Comparison of ENCODE assay signal across 2 cellular contexts in genomic region chr5:41707853-41708603, GRCh38.
TF ChIP-seq lines count a peak whose summit lies in the region.

No MANE protein-coding gene starts in this region.

TF ChIP-seq in GM23338, 12 proteins besides CTCF, POLR2A, EP300 and RAD21 (continued from another document):
- TF ChIP-seq, protein P1, sequence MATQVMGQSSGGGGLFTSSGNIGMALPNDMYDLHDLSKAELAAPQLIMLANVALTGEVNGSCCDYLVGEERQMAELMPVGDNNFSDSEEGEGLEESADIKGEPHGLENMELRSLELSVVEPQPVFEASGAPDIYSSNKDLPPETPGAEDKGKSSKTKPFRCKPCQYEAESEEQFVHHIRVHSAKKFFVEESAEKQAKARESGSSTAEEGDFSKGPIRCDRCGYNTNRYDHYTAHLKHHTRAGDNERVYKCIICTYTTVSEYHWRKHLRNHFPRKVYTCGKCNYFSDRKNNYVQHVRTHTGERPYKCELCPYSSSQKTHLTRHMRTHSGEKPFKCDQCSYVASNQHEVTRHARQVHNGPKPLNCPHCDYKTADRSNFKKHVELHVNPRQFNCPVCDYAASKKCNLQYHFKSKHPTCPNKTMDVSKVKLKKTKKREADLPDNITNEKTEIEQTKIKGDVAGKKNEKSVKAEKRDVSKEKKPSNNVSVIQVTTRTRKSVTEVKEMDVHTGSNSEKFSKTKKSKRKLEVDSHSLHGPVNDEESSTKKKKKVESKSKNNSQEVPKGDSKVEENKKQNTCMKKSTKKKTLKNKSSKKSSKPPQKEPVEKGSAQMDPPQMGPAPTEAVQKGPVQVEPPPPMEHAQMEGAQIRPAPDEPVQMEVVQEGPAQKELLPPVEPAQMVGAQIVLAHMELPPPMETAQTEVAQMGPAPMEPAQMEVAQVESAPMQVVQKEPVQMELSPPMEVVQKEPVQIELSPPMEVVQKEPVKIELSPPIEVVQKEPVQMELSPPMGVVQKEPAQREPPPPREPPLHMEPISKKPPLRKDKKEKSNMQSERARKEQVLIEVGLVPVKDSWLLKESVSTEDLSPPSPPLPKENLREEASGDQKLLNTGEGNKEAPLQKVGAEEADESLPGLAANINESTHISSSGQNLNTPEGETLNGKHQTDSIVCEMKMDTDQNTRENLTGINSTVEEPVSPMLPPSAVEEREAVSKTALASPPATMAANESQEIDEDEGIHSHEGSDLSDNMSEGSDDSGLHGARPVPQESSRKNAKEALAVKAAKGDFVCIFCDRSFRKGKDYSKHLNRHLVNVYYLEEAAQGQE (IDR thresholded peaks at IDR 0.05; ENCODE audit: unreplicated experiment): no peak
- TF ChIP-seq EZH2 (IDR thresholded peaks at IDR 0.05; ENCODE audit: low read depth, unreplicated experiment) (no peak), ZNF331 (CRISPR knock-in tag; IDR thresholded peaks at IDR 0.05; ENCODE audit: low read depth) (no peak), POLR2AphosphoS5 (IDR thresholded peaks at IDR 0.05; ENCODE audit: low read depth) (no peak), JUNB (IDR thresholded peaks at IDR 0.05; ENCODE audit: unreplicated experiment) (no peak), ZNF114 (CRISPR knock-in tag; IDR thresholded peaks at IDR 0.05) (no peak), STAT1 (IDR thresholded peaks at IDR 0.05; ENCODE audit: unreplicated experiment) (no peak)
- TF ChIP-seq, protein P2, sequence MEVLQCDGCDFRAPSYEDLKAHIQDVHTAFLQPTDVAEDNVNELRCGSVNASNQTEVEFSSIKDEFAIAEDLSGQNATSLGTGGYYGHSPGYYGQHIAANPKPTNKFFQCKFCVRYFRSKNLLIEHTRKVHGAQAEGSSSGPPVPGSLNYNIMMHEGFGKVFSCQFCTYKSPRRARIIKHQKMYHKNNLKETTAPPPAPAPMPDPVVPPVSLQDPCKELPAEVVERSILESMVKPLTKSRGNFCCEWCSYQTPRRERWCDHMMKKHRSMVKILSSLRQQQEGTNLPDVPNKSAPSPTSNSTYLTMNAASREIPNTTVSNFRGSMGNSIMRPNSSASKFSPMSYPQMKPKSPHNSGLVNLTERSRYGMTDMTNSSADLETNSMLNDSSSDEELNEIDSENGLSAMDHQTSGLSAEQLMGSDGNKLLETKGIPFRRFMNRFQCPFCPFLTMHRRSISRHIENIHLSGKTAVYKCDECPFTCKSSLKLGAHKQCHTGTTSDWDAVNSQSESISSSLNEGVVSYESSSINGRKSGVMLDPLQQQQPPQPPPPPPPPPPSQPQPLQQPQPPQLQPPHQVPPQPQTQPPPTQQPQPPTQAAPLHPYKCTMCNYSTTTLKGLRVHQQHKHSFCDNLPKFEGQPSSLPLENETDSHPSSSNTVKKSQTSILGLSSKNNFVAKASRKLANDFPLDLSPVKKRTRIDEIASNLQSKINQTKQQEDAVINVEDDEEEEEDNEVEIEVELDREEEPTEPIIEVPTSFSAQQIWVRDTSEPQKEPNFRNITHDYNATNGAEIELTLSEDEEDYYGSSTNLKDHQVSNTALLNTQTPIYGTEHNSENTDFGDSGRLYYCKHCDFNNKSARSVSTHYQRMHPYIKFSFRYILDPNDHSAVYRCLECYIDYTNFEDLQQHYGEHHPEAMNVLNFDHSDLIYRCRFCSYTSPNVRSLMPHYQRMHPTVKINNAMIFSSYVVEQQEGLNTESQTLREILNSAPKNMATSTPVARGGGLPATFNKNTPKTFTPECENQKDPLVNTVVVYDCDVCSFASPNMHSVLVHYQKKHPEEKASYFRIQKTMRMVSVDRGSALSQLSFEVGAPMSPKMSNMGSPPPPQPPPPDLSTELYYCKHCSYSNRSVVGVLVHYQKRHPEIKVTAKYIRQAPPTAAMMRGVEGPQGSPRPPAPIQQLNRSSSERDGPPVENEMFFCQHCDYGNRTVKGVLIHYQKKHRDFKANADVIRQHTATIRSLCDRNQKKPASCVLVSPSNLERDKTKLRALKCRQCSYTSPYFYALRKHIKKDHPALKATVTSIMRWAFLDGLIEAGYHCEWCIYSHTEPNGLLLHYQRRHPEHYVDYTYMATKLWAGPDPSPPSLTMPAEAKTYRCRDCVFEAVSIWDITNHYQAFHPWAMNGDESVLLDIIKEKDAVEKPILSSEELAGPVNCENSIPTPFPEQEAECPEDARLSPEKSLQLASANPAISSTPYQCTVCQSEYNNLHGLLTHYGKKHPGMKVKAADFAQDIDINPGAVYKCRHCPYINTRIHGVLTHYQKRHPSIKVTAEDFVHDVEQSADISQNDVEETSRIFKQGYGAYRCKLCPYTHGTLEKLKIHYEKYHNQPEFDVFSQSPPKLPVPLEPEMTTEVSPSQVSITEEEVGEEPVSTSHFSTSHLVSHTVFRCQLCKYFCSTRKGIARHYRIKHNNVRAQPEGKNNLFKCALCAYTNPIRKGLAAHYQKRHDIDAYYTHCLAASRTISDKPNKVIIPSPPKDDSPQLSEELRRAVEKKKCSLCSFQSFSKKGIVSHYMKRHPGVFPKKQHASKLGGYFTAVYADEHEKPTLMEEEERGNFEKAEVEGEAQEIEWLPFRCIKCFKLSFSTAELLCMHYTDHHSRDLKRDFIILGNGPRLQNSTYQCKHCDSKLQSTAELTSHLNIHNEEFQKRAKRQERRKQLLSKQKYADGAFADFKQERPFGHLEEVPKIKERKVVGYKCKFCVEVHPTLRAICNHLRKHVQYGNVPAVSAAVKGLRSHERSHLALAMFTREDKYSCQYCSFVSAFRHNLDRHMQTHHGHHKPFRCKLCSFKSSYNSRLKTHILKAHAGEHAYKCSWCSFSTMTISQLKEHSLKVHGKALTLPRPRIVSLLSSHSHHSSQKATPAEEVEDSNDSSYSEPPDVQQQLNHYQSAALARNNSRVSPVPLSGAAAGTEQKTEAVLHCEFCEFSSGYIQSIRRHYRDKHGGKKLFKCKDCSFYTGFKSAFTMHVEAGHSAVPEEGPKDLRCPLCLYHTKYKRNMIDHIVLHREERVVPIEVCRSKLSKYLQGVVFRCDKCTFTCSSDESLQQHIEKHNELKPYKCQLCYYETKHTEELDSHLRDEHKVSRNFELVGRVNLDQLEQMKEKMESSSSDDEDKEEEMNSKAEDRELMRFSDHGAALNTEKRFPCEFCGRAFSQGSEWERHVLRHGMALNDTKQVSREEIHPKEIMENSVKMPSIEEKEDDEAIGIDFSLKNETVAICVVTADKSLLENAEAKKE (CRISPR knock-in tag; IDR thresholded peaks at IDR 0.05): no peak
- TF ChIP-seq, protein P3, sequence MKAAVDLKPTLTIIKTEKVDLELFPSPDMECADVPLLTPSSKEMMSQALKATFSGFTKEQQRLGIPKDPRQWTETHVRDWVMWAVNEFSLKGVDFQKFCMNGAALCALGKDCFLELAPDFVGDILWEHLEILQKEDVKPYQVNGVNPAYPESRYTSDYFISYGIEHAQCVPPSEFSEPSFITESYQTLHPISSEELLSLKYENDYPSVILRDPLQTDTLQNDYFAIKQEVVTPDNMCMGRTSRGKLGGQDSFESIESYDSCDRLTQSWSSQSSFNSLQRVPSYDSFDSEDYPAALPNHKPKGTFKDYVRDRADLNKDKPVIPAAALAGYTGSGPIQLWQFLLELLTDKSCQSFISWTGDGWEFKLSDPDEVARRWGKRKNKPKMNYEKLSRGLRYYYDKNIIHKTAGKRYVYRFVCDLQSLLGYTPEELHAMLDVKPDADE (IDR thresholded peaks at IDR 0.05): no peak
TF ChIP-seq in GM23338: peak in this region for 0.

TF ChIP-seq in liver, 16 proteins besides CTCF, POLR2A, EP300 and RAD21 (continued from another document):
- TF ChIP-seq, protein P4, sequence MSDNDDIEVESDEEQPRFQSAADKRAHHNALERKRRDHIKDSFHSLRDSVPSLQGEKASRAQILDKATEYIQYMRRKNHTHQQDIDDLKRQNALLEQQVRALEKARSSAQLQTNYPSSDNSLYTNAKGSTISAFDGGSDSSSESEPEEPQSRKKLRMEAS (IDR thresholded peaks at IDR 0.05): no peak
- TF ChIP-seq SP1 (IDR thresholded peaks at IDR 0.05) (no peak), YY1 (IDR thresholded peaks at IDR 0.05) (no peak), EGR1 (IDR thresholded peaks at IDR 0.05; ENCODE audit: low read depth in 2 of 2) (no peak), TAF1 (conservative IDR thresholded peaks at IDR 0.05) (no peak), JUND (IDR thresholded peaks at IDR 0.05) (no peak)
